Comparison of ENCODE assay signal across 25 cellular contexts in genomic region chr11:1228183-1228821, GRCh38. TPM values are rescaled to one million over a fixed set of nuclear protein-coding genes. Genes with fewer than 3 reads are reported as not detected.
DNase-seq lines count a peak whose midpoint lies in the region; ATAC-seq, FAIRE-seq and TF ChIP-seq lines count a peak whose summit lies in the region.
"Had no signal": no experiment of that assay in that cellular context is flagged by ENCODE, and none has a peak within 500 bp of the region (broad histone marks: within the 10 kb centered on the region; RNA-seq: fewer than 3 reads in every experiment).

No MANE protein-coding gene starts in this region.

- no peak for ATAC-seq in right lobe of liver
- no peak for ATAC-seq in HepG2
- no peak for ATAC-seq in upper lobe of right lung
- no peak for ATAC-seq in activated T-cell treated with anti-CD3 and anti-CD28 coated beads, Interleukin-2, amount 50 U/mL, for 72 hours (replicated peaks in 1 of 2)
- ATAC-seq in omental fat pad (ENCODE audit: low FRiP score), result no peak
- ATAC-seq in HG02852 (IDR thresholded peaks at IDR 0.05; ENCODE audit: unreplicated experiment), result no peak

- H3K9me3 ChIP-seq in right lobe of liver, result no peaks in the 10 kb centered on the region
- no peaks in the 10 kb centered on the region for H3K9me3 ChIP-seq in HepG2 (ENCODE audit: low read length)
- no peaks in the 10 kb centered on the region for H3K9me3 ChIP-seq in endodermal cell (ENCODE audit: control insufficient read depth, low read length)
- no peaks in the 10 kb centered on the region for H3K9me3 ChIP-seq in upper lobe of right lung
- H3K9me3 ChIP-seq: adrenal gland; BLaER1 treated with 17β-estradiol and CSF1 and Interleukin-3, amounts not matched to agents 10 nM and 100 nM; esophagus muscularis mucosa; testis had no signal

- no TSS peak for BruUV-seq in HepG2 (replicated peaks; lab: Mats Ljungman, UMichigan)

- no peak overlapping the region for H3K9ac ChIP-seq in HepG2 (ENCODE audit: insufficient read depth, low read depth, low read length)
- no peak overlapping the region for H3K9ac ChIP-seq in endodermal cell (ENCODE audit: extremely low read depth, low read length, poor library complexity, severe bottlenecking)
- H3K9ac ChIP-seq: BLaER1 treated with 17β-estradiol and CSF1 and Interleukin-3, amounts not matched to agents 10 nM and 100 nM had no signal

- CTCF ChIA-PET in HepG2 (lab: Yijun Ruan, JAX; ENCODE audit: low intra/inter-chr PET ratio, low total read pairs), result no interaction called here

- in situ Hi-C loops in HepG2 (cut with HindIII; ENCODE audit: extremely low pct_ligation_motif_present, low pct_unique_long_range_greater_than_20kb), result loop anchor here (5.0 kb wide), 1 partner anchor 116 kb away; no protein-coding TSS in a partner anchor

- H3K27me3 Mint-ChIP-seq in endodermal cell (ENCODE audit: insufficient read depth), result no peaks in the 10 kb centered on the region
- no peaks in the 10 kb centered on the region for H3K27me3 Mint-ChIP-seq in activated T-cell treated with anti-CD3 and anti-CD28 coated beads, Interleukin-2, amount 50 U/mL, for 72 hours (ENCODE audit: low read depth)

- DNase-seq in right lobe of liver (peak; percentile 14 to 50 (median 43)), HepG2 (ENCODE audit: low spot score) (no peak), endodermal cell (peak; percentile 50), mesenteric fat pad (ENCODE audit: low spot score) (peak; percentile 85), upper lobe of right lung (peak; percentile 62), omental fat pad (ENCODE audit: low spot score) (no peak)
- no peak for DNase-seq in activated T-cell treated with anti-CD3 and anti-CD28 coated beads, Interleukin-2, amount 50 U/mL, for 72 hours
- DNase-seq: ACHN; brain microvascular endothelial cell; Calu3; foreskin melanocyte; hippocampal formation; NCI-H1694 treated with DMSO at 0.1 percent for 48 hours; NCI-H2171 treated with DMSO at 0.1 percent for 48 hours; NCI-H524; PC-9; stimulated activated CD4-positive, alpha-beta T cell treated with anti-CD3 and anti-CD28 coated beads, Interleukin-4, amount 100 ng/mL, for 4 hours; stimulated activated naive CD4-positive, alpha-beta T cell; testis had no signal

- no peaks in the 10 kb centered on the region for H3K4me1 ChIP-seq in right lobe of liver
- 0 out of 2 replicates have a peak, but pooled peaks cover under 1% of the 10 kb centered on the region for H3K4me1 ChIP-seq in HepG2 (ENCODE audit: insufficient read depth, low read length)
- H3K4me1 ChIP-seq in endodermal cell (ENCODE audit: control insufficient read depth, insufficient read depth, low read length), result no peaks in the 10 kb centered on the region
- no peaks in the 10 kb centered on the region for H3K4me1 ChIP-seq in upper lobe of right lung
- H3K4me1 ChIP-seq: adrenal gland, esophagus muscularis mucosa had no signal

- TF ChIP-seq EP300 in HepG2 (IDR thresholded peaks at IDR 0.05; ENCODE audit: low read depth in 2 of 2, low read length in 2 of 2), result no peak
- no peak for TF ChIP-seq EP300 in HepG2 (CRISPR knock-in tag; IDR thresholded peaks at IDR 0.05; ENCODE audit: borderline replicate concordance)

- H3K27ac Mint-ChIP-seq in endodermal cell, result no peak overlapping the region
- no peak overlapping the region for H3K27ac Mint-ChIP-seq in activated T-cell treated with anti-CD3 and anti-CD28 coated beads, Interleukin-2, amount 50 U/mL, for 72 hours
- H3K27ac Mint-ChIP-seq: T-helper 1 cell treated with Interleukin-12 subunit alpha and Interleukin-12 subunit beta and Interleukin-4 antibody, amounts not matched to agents 30 μg/mL and 1 μg/mL, for 36 hours had no signal

- no peak for TF ChIP-seq RAD21 in HepG2 (CRISPR knock-in tag; IDR thresholded peaks at IDR 0.05)

- POLR2A ChIA-PET in HepG2 (lab: Yijun Ruan, JAX), result no interaction called here

- H3K4me3 ChIP-seq in right lobe of liver (no peak overlapping the region), HepG2 (replicated peaks in 1 of 3; ENCODE audit: insufficient read depth in 1 of 3, low read depth in 2 of 3, low read length in 3 of 3) (no peak overlapping the region), endodermal cell (ENCODE audit: low read length) (no peak overlapping the region), upper lobe of right lung (no peak overlapping the region)
- H3K4me3 ChIP-seq: adrenal gland; BLaER1 treated with 17β-estradiol and CSF1 and Interleukin-3, amounts not matched to agents 10 nM and 100 nM; esophagus muscularis mucosa; lung; PC-9; testis had no signal

- no peaks in the 10 kb centered on the region for H4K20me1 ChIP-seq in HepG2 (ENCODE audit: insufficient read depth, low read length)

- H3K79me2 ChIP-seq in HepG2 (ENCODE audit: insufficient read depth, low read length), result no peaks in the 10 kb centered on the region

- H3K4me3 Mint-ChIP-seq in endodermal cell, result no peak overlapping the region
- no peak overlapping the region for H3K4me3 Mint-ChIP-seq in activated T-cell treated with anti-CD3 and anti-CD28 coated beads, Interleukin-2, amount 50 U/mL, for 72 hours
- H3K4me3 Mint-ChIP-seq: T-helper 1 cell treated with Interleukin-12 subunit alpha and Interleukin-12 subunit beta and Interleukin-4 antibody, amounts not matched to agents 30 μg/mL and 1 μg/mL, for 36 hours had no signal

- H3K36me3 ChIP-seq in right lobe of liver (no peaks in the 10 kb centered on the region), HepG2 (replicated peaks in 1 of 2; ENCODE audit: control insufficient read depth in 1 of 2, insufficient read depth in 2 of 2, low read length in 2 of 2) (no peaks in the 10 kb centered on the region), endodermal cell (ENCODE audit: control insufficient read depth, insufficient read depth, low read length) (no peaks in the 10 kb centered on the region), upper lobe of right lung (no peaks in the 10 kb centered on the region)
- H3K36me3 ChIP-seq: adrenal gland; BLaER1 treated with 17β-estradiol and CSF1 and Interleukin-3, amounts not matched to agents 10 nM and 100 nM; brain microvascular endothelial cell; esophagus muscularis mucosa had no signal

- H2AFZ ChIP-seq in HepG2 (ENCODE audit: low read length), result no peak overlapping the region
- H2AFZ ChIP-seq: PC-9 had no signal

- TF ChIP-seq CTCF in right lobe of liver (IDR thresholded peaks at IDR 0.05), result no peak
- no peak for TF ChIP-seq CTCF in HepG2 (CRISPR knock-in tag; IDR thresholded peaks at IDR 0.05)
- TF ChIP-seq CTCF in endodermal cell (conservative IDR thresholded peaks at IDR 0.05), result no peak
- no peak for TF ChIP-seq CTCF in upper lobe of right lung (IDR thresholded peaks at IDR 0.05)
- TF ChIP-seq CTCF in omental fat pad (IDR thresholded peaks at IDR 0.05), result no peak

- no peak for FAIRE-seq in HepG2 (lab: Jason Lieb, UNC)

- intact Hi-C loops in right lobe of liver (cut with DNase I), result no loop called here
- intact Hi-C loops in HepG2 (cut with micrococcal nuclease; ENCODE audit: unreplicated experiment), result no loop called here
- intact Hi-C loops in upper lobe of right lung (cut with DNase I), result no loop called here

- TF ChIP-seq POLR2A in right lobe of liver (IDR thresholded peaks at IDR 0.05) (no peak), HepG2 (IDR thresholded peaks at IDR 0.05; ENCODE audit: insufficient read depth in 1 of 2, low read depth in 2 of 2, low read length in 2 of 2) (no peak)

- no peaks in the 10 kb centered on the region for H3K9me3 Mint-ChIP-seq in endodermal cell
- no peaks in the 10 kb centered on the region for H3K9me3 Mint-ChIP-seq in activated T-cell treated with anti-CD3 and anti-CD28 coated beads, Interleukin-2, amount 50 U/mL, for 72 hours
- H3K9me3 Mint-ChIP-seq: T-helper 1 cell treated with Interleukin-12 subunit alpha and Interleukin-12 subunit beta and Interleukin-4 antibody, amounts not matched to agents 30 μg/mL and 1 μg/mL, for 36 hours had no signal

- no peak overlapping the region for H3K27ac ChIP-seq in right lobe of liver
- no peak overlapping the region for H3K27ac ChIP-seq in HepG2 (ENCODE audit: extremely low read length, insufficient read depth, low read length)
- H3K27ac ChIP-seq in endodermal cell (ENCODE audit: low read depth, low read length), result no peak overlapping the region
- no peak overlapping the region for H3K27ac ChIP-seq in upper lobe of right lung
- H3K27ac ChIP-seq: adrenal gland; BLaER1 treated with 17β-estradiol and CSF1 and Interleukin-3, amounts not matched to agents 10 nM and 100 nM; brain microvascular endothelial cell; esophagus muscularis mucosa; PC-9; testis had no signal

- H3K4me1 Mint-ChIP-seq in endodermal cell, result no peaks in the 10 kb centered on the region
- no peaks in the 10 kb centered on the region for H3K4me1 Mint-ChIP-seq in activated T-cell treated with anti-CD3 and anti-CD28 coated beads, Interleukin-2, amount 50 U/mL, for 72 hours (ENCODE audit: low read depth)

- H3K36me3 Mint-ChIP-seq in endodermal cell (ENCODE audit: low read depth), result no peaks in the 10 kb centered on the region
- H3K36me3 Mint-ChIP-seq in activated T-cell treated with anti-CD3 and anti-CD28 coated beads, Interleukin-2, amount 50 U/mL, for 72 hours (ENCODE audit: insufficient read depth in 2 of 2), result no peaks in the 10 kb centered on the region

- 70% methylated on average over 2 of the region's 31 CpGs for WGBS in right lobe of liver (ENCODE audit: insufficient coverage, low coverage, low lambda C conversion rate, missing lambda C conversion rate)
- 0% methylated on average over 1 of the region's 31 CpGs for WGBS in HepG2 (ENCODE audit: low lambda C conversion rate)
- 91 to 96% methylated on average over 16 to 31 of the region's 31 CpGs for WGBS in endodermal cell (ENCODE audit: insufficient coverage in 1 of 2, insufficient read length in 1 of 2), 2 experiments

- H3K27me3 ChIP-seq in right lobe of liver, result no peaks in the 10 kb centered on the region
- H3K27me3 ChIP-seq in HepG2 (ENCODE audit: control insufficient read depth in 1 of 2, insufficient read depth in 2 of 2, low read length in 2 of 2), result peaks cover 5 to 15% of the 10 kb centered on the region in 2 experiments; a peak in 4 of 5 replicates
- H3K27me3 ChIP-seq in endodermal cell (ENCODE audit: control insufficient read depth, insufficient read depth, low read length, poor library complexity, severe bottlenecking), result no peaks in the 10 kb centered on the region
- H3K27me3 ChIP-seq in upper lobe of right lung, result peaks cover 8% of the 10 kb centered on the region
- H3K27me3 ChIP-seq: brain microvascular endothelial cell, testis had no signal

- H3K4me2 ChIP-seq in HepG2 (ENCODE audit: low read depth, low read length), result no peak overlapping the region
- H3K4me2 ChIP-seq: BLaER1 treated with 17β-estradiol and CSF1 and Interleukin-3, amounts not matched to agents 10 nM and 100 nM; PC-9 had no signal

RNA-seq across cellular contexts. Expression of gene MUC5B, which starts 5.4 kb away (rescaled TPM):
- total RNA-seq in right lobe of liver, result 1 to 10 TPM in 2 of 6 experiments, under 1 TPM in 4; 0.06 to 3.7 (median 0.78) TPM
- not detected in 2 replicates for total RNA-seq in HepG2 (2016; rRNA removed; fragmentation: Illumina TruSeq; extraction: Trizol)
- total RNA-seq in HepG2 (2016; cell fraction: cytosol; rRNA removed; fragmentation: Illumina TruSeq; extraction: Trizol; ENCODE audit: low read depth), result under 0.01 TPM in 1 of 2 replicates, not detected in the other
- total RNA-seq in HepG2 (2016; cell fraction: insoluble cytoplasmic fraction; rRNA removed; fragmentation: Illumina TruSeq; extraction: Trizol), result not detected in 2 replicates
- total RNA-seq in HepG2 (2016; cell fraction: membrane; rRNA removed; fragmentation: Illumina TruSeq; extraction: Trizol), result not detected in 2 replicates
- not detected in 2 replicates for total RNA-seq in HepG2 (2016; cell fraction: nucleus; rRNA removed; fragmentation: Illumina TruSeq; extraction: Trizol)
- polyA plus RNA-seq in HepG2 (2011; rRNA removed), result 0.01 and 0.05 TPM in 2 replicates
- under 0.01 and 0.01 TPM in 2 replicates for polyA plus RNA-seq in HepG2 (2011; cell fraction: cytosol; rRNA removed)
- 0.18 and 0.99 TPM in 2 replicates for polyA plus RNA-seq in HepG2 (2011; cell fraction: nucleus; rRNA removed)
- 2.3 and 3.1 TPM in 2 replicates for polyA plus RNA-seq in HepG2 (2012)
- polyA plus RNA-seq in HepG2 (2016; cell fraction: cytosol; fragmentation: Illumina TruSeq; extraction: Trizol; ENCODE audit: low read depth), result not detected in 2 replicates
- polyA plus RNA-seq in HepG2 (2016; cell fraction: insoluble cytoplasmic fraction; fragmentation: Illumina TruSeq; extraction: Trizol; ENCODE audit: low read depth), result not detected in 2 replicates
- polyA plus RNA-seq in HepG2 (2016; cell fraction: membrane; fragmentation: Illumina TruSeq; extraction: Trizol; ENCODE audit: low read depth), result not detected in 2 replicates
- not detected in 2 replicates for polyA plus RNA-seq in HepG2 (2016; cell fraction: nucleus; fragmentation: Illumina TruSeq; extraction: Trizol; ENCODE audit: insufficient read depth, low read depth)
- polyA minus RNA-seq in HepG2 (2011; rRNA and poly(A)+ RNA removed; ENCODE audit: low replicate concordance), result 0.02 and 0.06 TPM in 2 replicates
- polyA minus RNA-seq in HepG2 (2011; cell fraction: cytosol; rRNA and poly(A)+ RNA removed), result 0.69 TPM in 1 of 2 replicates, not detected in the other
- polyA minus RNA-seq in HepG2 (2011; cell fraction: nucleus; rRNA and poly(A)+ RNA removed), result 0.26 and 0.50 TPM in 2 replicates
- total RNA-seq in endodermal cell, result not detected
- polyA plus RNA-seq in endodermal cell (2013, experiment 1 of 2), result 0.04 TPM
- polyA plus RNA-seq in endodermal cell (2013, experiment 2 of 2), result 0.04 TPM
- total RNA-seq in mesenteric fat pad, result not detected
- 1.2 TPM for total RNA-seq in upper lobe of right lung
- total RNA-seq in activated T-cell treated with anti-CD3 and anti-CD28 coated beads, Interleukin-2, amount 50 U/mL, for 72 hours, result not detected
- total RNA-seq in omental fat pad, result under 1 TPM in 1 of 4 donors, not detected in 3; 0.44 TPM

Comparison
In these comparisons a context has a peak if more than half of its experiments do, and no peak if none do; other contexts are left out.
1. DNase-seq: peak in right lobe of liver (3 of 3), endodermal cell (single experiment), mesenteric fat pad (single experiment) and upper lobe of right lung (single experiment); none in HepG2 (single experiment), activated T-cell treated with anti-CD3 and anti-CD28 coated beads, Interleukin-2, amount 50 U/mL, for 72 hours (0 of 2) and omental fat pad (single experiment).